Comparison of ENCODE assay signal across 28 cellular contexts in genomic region chr10:131536676-131537075, GRCh38.
"Had no signal": no experiment of that assay in that cellular context is flagged by ENCODE, and none has a peak within 500 bp of the region (broad histone marks: within the 10 kb centered on the region; RNA-seq: fewer than 3 reads in every experiment).

No MANE protein-coding gene starts in this region.

- H3K9me3 ChIP-seq: stomach, suprapubic skin, testis, thoracic aorta, thyroid gland, tibial artery, tibial nerve, transverse colon, upper lobe of left lung, upper lobe of right lung, uterus, vagina had no signal

- H3K4me3 ChIP-seq: stomach, suprapubic skin, testis, thoracic aorta, thyroid gland, tibial artery, tibial nerve, transverse colon, upper lobe of left lung, upper lobe of right lung, uterus, vagina had no signal

- H3K36me3 Mint-ChIP-seq: stimulated activated memory B cell treated with anti-CD40 and anti-IgM and Interleukin-4, amounts not matched to agents 10 μg/mL and 1 μg/mL and 100 μg/mL, for 72 hours; stimulated activated naive B cell treated with anti-CD40 and anti-IgM and Interleukin-4, amounts not matched to agents 10 μg/mL and 1 μg/mL and 100 μg/mL, for 72 hours; type B pancreatic cell had no signal

- H3K27ac ChIP-seq: stomach, suprapubic skin, testis, thoracic aorta, thyroid gland, tibial artery, tibial nerve, transverse colon, upper lobe of left lung, upper lobe of right lung, uterus, vagina had no signal

- FAIRE-seq: urothelium cell line had no signal

- H3K27ac Mint-ChIP-seq: stimulated activated memory B cell treated with anti-CD40 and anti-IgM and Interleukin-4, amounts not matched to agents 10 μg/mL and 1 μg/mL and 100 μg/mL, for 72 hours; stimulated activated naive B cell treated with anti-CD40 and anti-IgM and Interleukin-4, amounts not matched to agents 10 μg/mL and 1 μg/mL and 100 μg/mL, for 72 hours; stimulated activated naive CD8-positive, alpha-beta T cell treated with anti-CD3 and anti-CD28 coated beads, Interleukin-15, amount 100 ng/mL, for 72 hours; stimulated activated naive CD8-positive, alpha-beta T cell treated with anti-CD3 and anti-CD28 coated beads, Interleukin-15, Interleukin-2, amounts not matched to agents 100 ng/mL and 50 ng/mL, for 24 hours; type B pancreatic cell had no signal

- H3K4me1 ChIP-seq: stomach, suprapubic skin, testis, thyroid gland, tibial artery, tibial nerve, transverse colon, upper lobe of left lung, upper lobe of right lung, uterus, vagina had no signal

- H3K4me1 Mint-ChIP-seq: stimulated activated memory B cell treated with anti-CD40 and anti-IgM and Interleukin-4, amounts not matched to agents 10 μg/mL and 1 μg/mL and 100 μg/mL, for 72 hours; stimulated activated naive B cell treated with anti-CD40 and anti-IgM and Interleukin-4, amounts not matched to agents 10 μg/mL and 1 μg/mL and 100 μg/mL, for 72 hours; stimulated activated naive CD8-positive, alpha-beta T cell treated with anti-CD3 and anti-CD28 coated beads, Interleukin-15, amount 100 ng/mL, for 72 hours had no signal

- H3K9me3 Mint-ChIP-seq: stimulated activated naive CD8-positive, alpha-beta T cell treated with anti-CD3 and anti-CD28 coated beads, Interleukin-15, amount 100 ng/mL, for 72 hours; stimulated activated naive CD8-positive, alpha-beta T cell treated with anti-CD3 and anti-CD28 coated beads, Interleukin-15, Interleukin-2, amounts not matched to agents 100 ng/mL and 50 ng/mL, for 24 hours; type B pancreatic cell had no signal

- H3K27me3 Mint-ChIP-seq: stimulated activated memory B cell treated with anti-CD40 and anti-IgM and Interleukin-4, amounts not matched to agents 10 μg/mL and 1 μg/mL and 100 μg/mL, for 72 hours; stimulated activated naive CD8-positive, alpha-beta T cell treated with anti-CD3 and anti-CD28 coated beads, Interleukin-15, Interleukin-2, amounts not matched to agents 100 ng/mL and 50 ng/mL, for 24 hours had no signal

- ATAC-seq: stimulated activated memory B cell treated with anti-CD40 and anti-IgM and Interleukin-4, amounts not matched to agents 10 μg/mL and 1 μg/mL and 100 μg/mL, for 72 hours; stimulated activated naive B cell treated with anti-CD40 and anti-IgM and Interleukin-4, amounts not matched to agents 10 μg/mL and 1 μg/mL and 100 μg/mL, for 72 hours; stimulated activated naive CD8-positive, alpha-beta T cell treated with anti-CD3 and anti-CD28 coated beads, Interleukin-15, amount 100 ng/mL, for 72 hours; stimulated activated naive CD8-positive, alpha-beta T cell treated with anti-CD3 and anti-CD28 coated beads, Interleukin-15, Interleukin-2, amounts not matched to agents 100 U/mL and 50 U/mL, for 24 hours; upper lobe of right lung had no signal

- H3K36me3 ChIP-seq: stomach, suprapubic skin, thoracic aorta, thyroid gland, tibial artery, tibial nerve, transverse colon, upper lobe of left lung, upper lobe of right lung, uterus, vagina had no signal

- DNase-seq: stimulated activated CD4-positive, alpha-beta T cell treated with anti-CD3 and anti-CD28 coated beads, Interleukin-2, amount 100 ng/mL, for 48 hours; stimulated activated CD4-positive, alpha-beta T cell treated with anti-CD3 and anti-CD28 coated beads, Interleukin-4, amount 100 ng/mL, for 1 hour; stimulated activated CD4-positive, alpha-beta T cell treated with anti-CD3 and anti-CD28 coated beads, Interleukin-4, amount 100 ng/mL, for 24 hours; stimulated activated CD4-positive, alpha-beta T cell treated with anti-CD3 and anti-CD28 coated beads, Interleukin-4, amount 100 ng/mL, for 4 hours; stimulated activated CD8-positive, alpha-beta memory T cell treated with anti-CD3 and anti-CD28 coated beads, Interleukin-4, amount 100 ng/mL, for 48 hours; stimulated activated naive B cell treated with anti-CD40 and anti-IgM and Interleukin-4, amounts not matched to agents 10 μg/mL and 1 μg/mL and 100 μg/mL, for 72 hours; stimulated activated naive CD4-positive, alpha-beta T cell; stimulated activated naive CD4-positive, alpha-beta T cell treated with Interleukin-2 at 50 U/mL for 16 hours; stimulated activated naive CD8-positive, alpha-beta T cell treated with anti-CD3 and anti-CD28 coated beads, Interleukin-15, amount 100 ng/mL, for 72 hours; stimulated activated naive CD8-positive, alpha-beta T cell treated with anti-CD3 and anti-CD28 coated beads, Interleukin-15, Interleukin-2, amounts not matched to agents 100 U/mL and 50 U/mL, for 24 hours; stomach; substantia nigra; testis; thyroid gland; tibial artery; transverse colon; trophoblast cell; upper lobe of left lung; upper lobe of right lung; uterus had no signal

- H3K4me3 Mint-ChIP-seq: stimulated activated memory B cell treated with anti-CD40 and anti-IgM and Interleukin-4, amounts not matched to agents 10 μg/mL and 1 μg/mL and 100 μg/mL, for 72 hours; stimulated activated naive B cell treated with anti-CD40 and anti-IgM and Interleukin-4, amounts not matched to agents 10 μg/mL and 1 μg/mL and 100 μg/mL, for 72 hours; stimulated activated naive CD8-positive, alpha-beta T cell treated with anti-CD3 and anti-CD28 coated beads, Interleukin-15, amount 100 ng/mL, for 72 hours; stimulated activated naive CD8-positive, alpha-beta T cell treated with anti-CD3 and anti-CD28 coated beads, Interleukin-15, Interleukin-2, amounts not matched to agents 100 ng/mL and 50 ng/mL, for 24 hours; type B pancreatic cell had no signal

- H3K27me3 ChIP-seq: testis, thyroid gland, tibial nerve, transverse colon, upper lobe of left lung, upper lobe of right lung, uterus, vagina had no signal
